In genomic region chr10:77041636-77042258, GRCh38 we compare ENCODE assay signal across 11 cellular contexts.
A peak's percentile ranks its signal among the peaks of the same experiment; 100 is the strongest.
DNase-seq lines count a peak whose midpoint lies in the region; ATAC-seq, FAIRE-seq and TF ChIP-seq lines count a peak whose summit lies in the region.
"Had no signal": no experiment of that assay in that cellular context is flagged by ENCODE, and none has a peak within 500 bp of the region (broad histone marks: within the 10 kb centered on the region; RNA-seq: fewer than 3 reads in every experiment).

No MANE protein-coding gene starts in this region.

- intact Hi-C loops in endothelial cell of umbilical vein (cut with micrococcal nuclease): no loop called here

- H3K27me3 ChIP-seq in BLaER1: no peaks in the 10 kb centered on the region
- no peaks in the 10 kb centered on the region for H3K27me3 ChIP-seq in GM23338 (ENCODE audit: insufficient read depth)
- H3K27me3 ChIP-seq in endothelial cell of umbilical vein (ENCODE audit: control insufficient read depth in 2 of 2, insufficient read depth in 2 of 2, low read length in 2 of 2): peaks cover 0 to 2% of the 10 kb centered on the region in 2 experiments
- H3K27me3 ChIP-seq: esophagus squamous epithelium had no signal

- peak overlapping the region; percentile 90 for H2AFZ ChIP-seq in GM23338
- H2AFZ ChIP-seq in endothelial cell of umbilical vein (ENCODE audit: low read depth, low read length): peak overlapping the region; percentile 87

- DNase-seq in GM23338 (ENCODE audit: low spot score) (no peak), endothelial cell of umbilical vein (ENCODE audit: low read depth, low spot score) (peak; percentile 11), NCI-H187 (lab: John Stamatoyannopoulos, UW) (no peak), DMS79 treated with DMSO at 0.1 percent for 48 hours (lab: John Stamatoyannopoulos, UW) (no peak), NCI-H526 treated with DMSO at 0.1 percent for 48 hours (lab: John Stamatoyannopoulos, UW) (no peak)
- DNase-seq: esophagus squamous epithelium, NCI-H1105, SW 1271 had no signal

- H3K36me3 ChIP-seq in BLaER1: no peaks in the 10 kb centered on the region
- H3K36me3 ChIP-seq in GM23338 (ENCODE audit: insufficient read depth): no peaks in the 10 kb centered on the region
- H3K36me3 ChIP-seq in endothelial cell of umbilical vein (ENCODE audit: control insufficient read depth in 2 of 2, extremely low read depth in 1 of 2, insufficient read depth in 2 of 2, low read length in 2 of 2): no peaks in the 10 kb centered on the region

- H3K9me2 ChIP-seq in GM23338 (ENCODE audit: insufficient read depth): no peaks in the 10 kb centered on the region

- CTCF ChIA-PET in endothelial cell of umbilical vein (lab: Charles Lee): interaction anchor here (1.5 to 1.7 kb wide), 2 partner anchors 34 to 37 kb away, joined by 4 to 6 read pairs; no protein-coding TSS in a partner anchor

- dilution Hi-C loops in endothelial cell of umbilical vein (cut with MboI; ENCODE audit: extremely low pct_ligation_motif_present, low sequenced_read_pairs): no loop called here

- H3K9me1 ChIP-seq in endothelial cell of umbilical vein (replicated peaks; ENCODE audit: control insufficient read depth, extremely low read depth, insufficient read depth, low read length): no peaks in the 10 kb centered on the region

- H3K27me3 Mint-ChIP-seq in GM23338 (ENCODE audit: insufficient read depth, low read depth, poor library complexity): peaks cover 2% of the 10 kb centered on the region

- POLR2A ChIA-PET in endothelial cell of umbilical vein (lab: Charles Lee): no interaction called here

- H4K20me1 ChIP-seq in BLaER1: no peaks in the 10 kb centered on the region
- no peaks in the 10 kb centered on the region for H4K20me1 ChIP-seq in GM23338 (replicated peaks; ENCODE audit: insufficient read depth)
- H4K20me1 ChIP-seq in endothelial cell of umbilical vein (replicated peaks; ENCODE audit: control insufficient read depth, extremely low read depth, insufficient read depth, low read length): no peaks in the 10 kb centered on the region

- H3K4me1 ChIP-seq in BLaER1 (peaks cover 29% of the 10 kb centered on the region), GM23338 (ENCODE audit: insufficient read depth) (peaks cover 7% of the 10 kb centered on the region; the same call in 1 of the 2 replicates), endothelial cell of umbilical vein (ENCODE audit: control insufficient read depth, extremely low read depth, insufficient read depth, low read length) (peaks cover 6% of the 10 kb centered on the region)
- H3K4me1 ChIP-seq: esophagus squamous epithelium had no signal

- H3K9me3 ChIP-seq in BLaER1 (no peaks in the 10 kb centered on the region), endothelial cell of umbilical vein (replicated peaks; ENCODE audit: control insufficient read depth, insufficient read depth, low read length) (no peaks in the 10 kb centered on the region)
- H3K9me3 ChIP-seq: esophagus squamous epithelium had no signal

- no peak for TF ChIP-seq POLR2A in endothelial cell of umbilical vein (IDR thresholded peaks at IDR 0.05; ENCODE audit: low read depth, low read length)

- H3K27ac ChIP-seq in BLaER1 (peak overlapping the region; percentile 74), GM23338 (ENCODE audit: low read depth) (no peak overlapping the region), endothelial cell of umbilical vein (ENCODE audit: insufficient read depth, low read depth, low read length) (no peak overlapping the region)
- H3K27ac ChIP-seq: esophagus squamous epithelium had no signal

- H3K9me3 Mint-ChIP-seq in GM23338: no peaks in the 10 kb centered on the region

- peak; percentile 21 for FAIRE-seq in endothelial cell of umbilical vein (lab: Jason Lieb, UNC)

- H3F3A ChIP-seq in GM23338 (replicated peaks; ENCODE audit: low read depth): no peaks in the 10 kb centered on the region

- no TSS peak for BruUV-seq in endothelial cell of umbilical vein (replicated peaks; lab: Mats Ljungman, UMichigan)

- H3K4me2 ChIP-seq in BLaER1 (peak overlapping the region; percentile 79), GM23338 (no peak overlapping the region), endothelial cell of umbilical vein (ENCODE audit: insufficient read depth, low read length) (no peak overlapping the region)

- no peak overlapping the region; the same call in 1 of the 2 replicates for H3K27ac Mint-ChIP-seq in GM23338

- H3K79me2 ChIP-seq in GM23338 (replicated peaks; ENCODE audit: insufficient read depth) (no peaks in the 10 kb centered on the region), endothelial cell of umbilical vein (ENCODE audit: control insufficient read depth, insufficient read depth, low read length) (no peaks in the 10 kb centered on the region)

- H3K36me3 Mint-ChIP-seq in GM23338 (ENCODE audit: low read depth): no peaks in the 10 kb centered on the region

- H3K4me3 ChIP-seq in BLaER1 (peak overlapping the region; percentile 45; the same call in 1 of the 2 replicates), GM23338 (no peak overlapping the region), endothelial cell of umbilical vein (replicated peaks in 1 of 3; ENCODE audit: insufficient read depth in 1 of 3, low read depth in 1 of 3, low read length in 3 of 3) (no peak overlapping the region)
- H3K4me3 ChIP-seq: esophagus squamous epithelium had no signal

- H3K9ac ChIP-seq in BLaER1 (peak overlapping the region; percentile 62), endothelial cell of umbilical vein (replicated peaks; ENCODE audit: extremely low read depth, insufficient read depth, low read length) (no peak overlapping the region)

- H3K4me1 Mint-ChIP-seq in GM23338: peaks cover 20% of the 10 kb centered on the region

- TF ChIP-seq CTCF in GM23338 (conservative IDR thresholded peaks at IDR 0.05; ENCODE audit: low read depth in 2 of 2) (no peak), endothelial cell of umbilical vein (IDR thresholded peaks at IDR 0.05; ENCODE audit: extremely low read depth in 1 of 2, insufficient read depth in 1 of 2, low read depth in 1 of 2, low read length in 2 of 2) (no peak)

- ATAC-seq in GM23338 (no peak), SK-N-SH treated with all-trans-retinoic acid at 6 μM for 48 hours (peak; percentile 70), HG03095 (IDR thresholded peaks at IDR 0.05; ENCODE audit: unreplicated experiment) (no peak)

- no peak overlapping the region for H3K4me3 Mint-ChIP-seq in GM23338

TF ChIP-seq in GM23338, 12 proteins besides CTCF, POLR2A, EP300 and RAD21 (continues in another document):
- TF ChIP-seq STAT1 (IDR thresholded peaks at IDR 0.05; ENCODE audit: unreplicated experiment) (no peak), CREB1 (CRISPR knock-in tag; IDR thresholded peaks at IDR 0.05; ENCODE audit: low read depth) (no peak), ETS1 (IDR thresholded peaks at IDR 0.05) (no peak), JUNB (IDR thresholded peaks at IDR 0.05; ENCODE audit: unreplicated experiment) (no peak), ZNF331 (CRISPR knock-in tag; IDR thresholded peaks at IDR 0.05; ENCODE audit: low read depth) (no peak)

TF ChIP-seq in SK-N-SH treated with all-trans-retinoic acid at 6 μM for 48 hours, 23 proteins besides CTCF, POLR2A, EP300 and RAD21 (continues in another document):
- TF ChIP-seq ZNF8 (CRISPR knock-in tag; IDR thresholded peaks at IDR 0.05) (no peak), TSHZ2 (CRISPR knock-in tag; IDR thresholded peaks at IDR 0.05) (0 out of 2 replicates have a peak, but pooled peaks have one; percentile 32), CSDC2 (CRISPR knock-in tag; IDR thresholded peaks at IDR 0.05) (no peak)

TF ChIP-seq in endothelial cell of umbilical vein, 7 proteins besides CTCF, POLR2A, EP300 and RAD21:
- no peak for TF ChIP-seq POLR2AphosphoS5 (IDR thresholded peaks at IDR 0.05; ENCODE audit: insufficient read depth, low read depth, low read length)
- no peak for TF ChIP-seq MYC (IDR thresholded peaks at IDR 0.05; ENCODE audit: low read depth, low read length)
- no peak for TF ChIP-seq JUN (IDR thresholded peaks at IDR 0.05; ENCODE audit: borderline replicate concordance, insufficient read depth, insufficient read length, low read depth)
- TF ChIP-seq EZH2 (IDR thresholded peaks at IDR 0.05; ENCODE audit: borderline replicate concordance, low read depth, low read length, severe bottlenecking): no peak
- TF ChIP-seq GATA2 (IDR thresholded peaks at IDR 0.05; ENCODE audit: insufficient read depth, insufficient read length, low read depth, low read length): no peak
- TF ChIP-seq FOS (IDR thresholded peaks at IDR 0.05; ENCODE audit: borderline replicate concordance, insufficient read depth, low read length): no peak
- TF ChIP-seq, protein P1, sequence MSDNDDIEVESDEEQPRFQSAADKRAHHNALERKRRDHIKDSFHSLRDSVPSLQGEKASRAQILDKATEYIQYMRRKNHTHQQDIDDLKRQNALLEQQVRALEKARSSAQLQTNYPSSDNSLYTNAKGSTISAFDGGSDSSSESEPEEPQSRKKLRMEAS (IDR thresholded peaks at IDR 0.05; ENCODE audit: insufficient read depth, insufficient read length): no peak
TF ChIP-seq in endothelial cell of umbilical vein: peak in this region for 0.
